ENCODE assay signal across 16 cellular contexts in the genomic region with DNA sequence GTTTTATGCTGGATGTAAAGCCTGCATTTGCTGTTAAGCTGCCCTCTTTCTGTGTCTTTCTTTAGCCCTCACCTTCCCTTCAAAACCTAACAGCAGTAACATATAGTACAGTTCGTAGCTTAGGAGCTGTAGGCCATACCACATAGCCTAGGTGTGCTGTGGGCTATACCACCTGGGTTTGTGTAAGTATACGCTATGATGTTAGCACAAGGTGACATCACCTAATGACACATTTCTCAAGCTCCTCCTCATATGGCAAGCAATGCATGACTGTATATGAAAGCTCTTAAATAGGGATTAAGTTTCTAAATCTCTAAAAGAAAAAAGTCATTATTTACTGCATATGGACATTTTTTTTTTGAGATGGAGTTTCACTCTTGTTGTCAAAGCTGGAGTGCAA. TPM values are rescaled to one million over a fixed set of nuclear protein-coding genes. Genes with fewer than 3 reads are reported as not detected.
DNase-seq lines count a peak whose midpoint lies in the region; ATAC-seq and TF ChIP-seq lines count a peak whose summit lies in the region.
"Had no signal": no experiment of that assay in that cellular context is flagged by ENCODE, and none has a peak within 500 bp of the region (broad histone marks: within the 10 kb centered on the region; RNA-seq: fewer than 3 reads in every experiment).

No MANE protein-coding gene starts in this region.

- H3K27ac Mint-ChIP-seq in activated CD4-positive, alpha-beta T cell treated with anti-CD3 and anti-CD28 coated beads for 36 hours, result no peak overlapping the region
- H3K27ac Mint-ChIP-seq in CD8-positive, alpha-beta memory T cell, result no peak overlapping the region
- H3K27ac Mint-ChIP-seq: CD14-positive monocyte; CD4-positive, alpha-beta memory T cell; H9 had no signal

- TF ChIP-seq CTCF in epithelial cell of esophagus (IDR thresholded peaks at IDR 0.05; ENCODE audit: insufficient read depth, low read depth, low read length, missing control alignments), result no peak

- H3K27me3 Mint-ChIP-seq in activated CD4-positive, alpha-beta T cell treated with anti-CD3 and anti-CD28 coated beads for 36 hours, result peaks cover 8% of the 10 kb centered on the region
- H3K27me3 Mint-ChIP-seq in CD8-positive, alpha-beta memory T cell, result peaks cover 14 to 31% of the 10 kb centered on the region in 2 donors

- H3K9me3 Mint-ChIP-seq in activated CD4-positive, alpha-beta T cell treated with anti-CD3 and anti-CD28 coated beads for 36 hours (ENCODE audit: low read depth), result peaks cover 23% of the 10 kb centered on the region
- peaks cover 7 to 32% (median 21%) of the 10 kb centered on the region in 5 donors for H3K9me3 Mint-ChIP-seq in CD8-positive, alpha-beta memory T cell

- H3K27ac ChIP-seq in CD8-positive, alpha-beta memory T cell (ENCODE audit: low read depth, low read length), result no peak overlapping the region
- H3K27ac ChIP-seq: BLaER1 had no signal

- POLR2A ChIA-PET in activated CD4-positive, alpha-beta T cell treated with anti-CD3 and anti-CD28 coated beads for 36 hours (lab: Charles Lee), result no interaction called here
- POLR2A ChIA-PET in CD8-positive, alpha-beta memory T cell (lab: Charles Lee), result no interaction called here

- H3K4me1 Mint-ChIP-seq in activated CD4-positive, alpha-beta T cell treated with anti-CD3 and anti-CD28 coated beads for 36 hours, result no peaks in the 10 kb centered on the region
- no peaks in the 10 kb centered on the region for H3K4me1 Mint-ChIP-seq in CD8-positive, alpha-beta memory T cell
- H3K4me1 Mint-ChIP-seq: CD14-positive monocyte; CD4-positive, alpha-beta memory T cell had no signal

- no peaks in the 10 kb centered on the region for H3K27me3 ChIP-seq in CD8-positive, alpha-beta memory T cell (ENCODE audit: insufficient read depth, low read length, poor library complexity, severe bottlenecking)
- H3K27me3 ChIP-seq: BLaER1 had no signal

- CTCF ChIA-PET in activated CD4-positive, alpha-beta T cell treated with anti-CD3 and anti-CD28 coated beads for 36 hours (lab: Charles Lee), result interaction anchor here (0.6 to 1.1 kb wide), 2 partner anchors 10 to 128 kb away, joined by 3 to 5 read pairs; no protein-coding TSS in a partner anchor
- CTCF ChIA-PET in CD8-positive, alpha-beta memory T cell (lab: Charles Lee), result interaction anchor here (2.2 kb wide), 1 partner anchor 9 kb away, joined by 8 read pairs; no protein-coding TSS in a partner anchor

- H3K4me3 ChIP-seq in epithelial cell of esophagus (ENCODE audit: low read length), result no peak overlapping the region
- H3K4me3 ChIP-seq in CD8-positive, alpha-beta memory T cell (ENCODE audit: low read length), result no peak overlapping the region
- H3K4me3 ChIP-seq: BLaER1 had no signal

- intact Hi-C loops in activated CD4-positive, alpha-beta T cell treated with anti-CD3 and anti-CD28 coated beads for 36 hours (cut with DNase I, micrococcal nuclease), result no loop called here

- peaks cover 4% of the 10 kb centered on the region for H3K36me3 Mint-ChIP-seq in activated CD4-positive, alpha-beta T cell treated with anti-CD3 and anti-CD28 coated beads for 36 hours (ENCODE audit: low read depth)
- peaks cover 0 to 16% (median 0%) of the 10 kb centered on the region in 3 donors for H3K36me3 Mint-ChIP-seq in CD8-positive, alpha-beta memory T cell
- H3K36me3 Mint-ChIP-seq: CD4-positive, alpha-beta memory T cell had no signal

- H3K9me3 ChIP-seq in CD8-positive, alpha-beta memory T cell (ENCODE audit: low read length), result peaks cover 5% of the 10 kb centered on the region

- H3K36me3 ChIP-seq in CD8-positive, alpha-beta memory T cell (ENCODE audit: insufficient read depth, low read length), result no peaks in the 10 kb centered on the region
- H3K36me3 ChIP-seq: BLaER1 had no signal

- peak; percentile 47 for ATAC-seq in activated CD4-positive, alpha-beta T cell treated with anti-CD3 and anti-CD28 coated beads for 36 hours

- no peak for DNase-seq in activated CD4-positive, alpha-beta T cell treated with anti-CD3 and anti-CD28 coated beads for 36 hours
- no peak for DNase-seq in activated CD4-positive, alpha-beta T cell treated with anti-CD3 and anti-CD28 coated beads, Interleukin-2, amount 50 U/mL, for 4 hours
- peak; percentile 26 for DNase-seq in RKO (ENCODE audit: low spot score)
- peak; percentile 51 for DNase-seq in epithelial cell of esophagus (ENCODE audit: low read depth)
- no peak for DNase-seq in SK-N-DZ (ENCODE audit: low spot score)
- no peak for DNase-seq in CD8-positive, alpha-beta memory T cell
- no peak for DNase-seq in NOMO-1 treated with DMSO at 0.1 percent for 48 hours (lab: John Stamatoyannopoulos, UW; ENCODE audit: unreplicated experiment)
- DNase-seq: 8988T; Calu3; CD4-positive, alpha-beta memory T cell; GDM1; H9; IMR-90; KBM-7 had no signal

- H3K4me3 Mint-ChIP-seq in activated CD4-positive, alpha-beta T cell treated with anti-CD3 and anti-CD28 coated beads for 36 hours, result no peak overlapping the region
- no peak overlapping the region for H3K4me3 Mint-ChIP-seq in CD8-positive, alpha-beta memory T cell
- H3K4me3 Mint-ChIP-seq: CD14-positive monocyte; CD4-positive, alpha-beta memory T cell; H9 had no signal

- no peaks in the 10 kb centered on the region for H3K4me1 ChIP-seq in CD8-positive, alpha-beta memory T cell (ENCODE audit: insufficient read depth, low read length)
- H3K4me1 ChIP-seq: BLaER1 had no signal

RNA-seq across cellular contexts. Expression of a gene that starts 57.8 kb away (rescaled TPM):
- total RNA-seq in activated CD4-positive, alpha-beta T cell treated with anti-CD3 and anti-CD28 coated beads for 36 hours, result 10 to 100 TPM; 31.0 to 49.3 TPM
- 202 and 215 TPM in 2 replicates for polyA plus RNA-seq in SK-N-DZ (2014; cell fraction: cytosol; rRNA removed)
- polyA plus RNA-seq in SK-N-DZ (2014; cell fraction: nucleus; rRNA removed), result 56.4 and 67.0 TPM in 2 replicates
- 10 to 100 TPM; 64.9 to 67.1 TPM for total RNA-seq in CD8-positive, alpha-beta memory T cell
- 10.4 TPM for polyA plus RNA-seq in CD8-positive, alpha-beta memory T cell

Comparison
In these comparisons a context has a peak if more than half of its experiments do, and no peak if none do; other contexts are left out.
1. DNase-seq: peak in RKO (single experiment) and epithelial cell of esophagus (single experiment); none in activated CD4-positive, alpha-beta T cell treated with anti-CD3 and anti-CD28 coated beads for 36 hours (single experiment), activated CD4-positive, alpha-beta T cell treated with anti-CD3 and anti-CD28 coated beads, Interleukin-2, amount 50 U/mL, for 4 hours (0 of 2), SK-N-DZ (single experiment), CD8-positive, alpha-beta memory T cell (0 of 5) and NOMO-1 treated with DMSO at 0.1 percent for 48 hours (single experiment).